In genomic region chr12:113466770-113467153, GRCh38 we compare ENCODE assay signal across 12 cellular contexts. TPM values are rescaled to one million over a fixed set of nuclear protein-coding genes. Genes with fewer than 3 reads are reported as not detected.
DNase-seq lines count a peak whose midpoint lies in the region; ATAC-seq, FAIRE-seq and TF ChIP-seq lines count a peak whose summit lies in the region.
"Had no signal": no experiment of that assay in that cellular context is flagged by ENCODE, and none has a peak within 500 bp of the region (broad histone marks: within the 10 kb centered on the region; RNA-seq: fewer than 3 reads in every experiment).

No MANE protein-coding gene starts in this region.

- ATAC-seq in left cardiac atrium (no peak), K562 (no peak; the same call in 2 of the 3 replicates), memory B cell (ENCODE audit: low read depth) (no peak), HG03159 (IDR thresholded peaks at IDR 0.05; ENCODE audit: unreplicated experiment) (no peak)

- H3K27me3 ChIP-seq in left ventricle myocardium inferior (ENCODE audit: low read depth): peaks cover 100% of the 10 kb centered on the region
- H3K27me3 ChIP-seq in K562 (ENCODE audit: control insufficient read depth in 2 of 2, insufficient read depth in 2 of 2, low read length in 2 of 2): peaks cover 67 to 86% of the 10 kb centered on the region in 2 experiments

- CTCF ChIA-PET in K562 (lab: Yijun Ruan, JAX; ENCODE audit: low intra/inter-chr PET ratio): no interaction called here

- no peaks in the 10 kb centered on the region for H3K9me1 ChIP-seq in K562 (ENCODE audit: control insufficient read depth, insufficient read depth, low read length)

- H3K4me3 Mint-ChIP-seq in memory B cell: peak overlapping the region; percentile 45
- peak overlapping the region; percentile 75 for H3K4me3 Mint-ChIP-seq in type B pancreatic cell

- H3K36me3 Mint-ChIP-seq in memory B cell (peaks cover 4% of the 10 kb centered on the region), type B pancreatic cell (peaks cover 3% of the 10 kb centered on the region)

- H3K4me1 Mint-ChIP-seq in memory B cell (peaks cover 20% of the 10 kb centered on the region), type B pancreatic cell (ENCODE audit: unreplicated experiment) (peaks cover 10% of the 10 kb centered on the region)

- H3K36me3 ChIP-seq in left ventricle myocardium inferior: no peaks in the 10 kb centered on the region
- no peaks in the 10 kb centered on the region for H3K36me3 ChIP-seq in K562 (ENCODE audit: control insufficient read depth, insufficient read depth, low read length)
- H3K36me3 ChIP-seq: BLaER1 treated with 17β-estradiol and CSF1 and Interleukin-3, amounts not matched to agents 10 nM and 100 nM; thyroid gland had no signal

- H2AFZ ChIP-seq in K562 (ENCODE audit: low read depth, low read length): peak overlapping the region; percentile 78

- H3K9me3 Mint-ChIP-seq in memory B cell: no peaks in the 10 kb centered on the region
- H3K9me3 Mint-ChIP-seq in type B pancreatic cell: no peaks in the 10 kb centered on the region

- H3K9me3 ChIP-seq in left ventricle myocardium inferior (replicated peaks) (no peaks in the 10 kb centered on the region), K562 (replicated peaks; ENCODE audit: control insufficient read depth, insufficient read depth, low read depth, low read length) (no peaks in the 10 kb centered on the region)
- H3K9me3 ChIP-seq: thyroid gland had no signal

- peak overlapping the region in 1 of 2 experiments; percentile 85; a peak in 2 of 4 replicates for H3K9ac ChIP-seq in K562 (ENCODE audit: insufficient read depth in 1 of 2, low read depth in 2 of 2, low read length in 2 of 2)
- H3K9ac ChIP-seq: BLaER1 treated with 17β-estradiol and CSF1 and Interleukin-3, amounts not matched to agents 10 nM and 100 nM had no signal

- intact Hi-C loops in left ventricle myocardium inferior (cut with micrococcal nuclease): no loop called here
- intact Hi-C loops in left cardiac atrium (cut with DNase I): no loop called here
- intact Hi-C loops in K562 (cut with micrococcal nuclease): loop anchor here (10.0 kb wide), 1 partner anchor 118 kb away; no protein-coding TSS in a partner anchor

- in situ Hi-C loops in K562 (cut with MboI): no loop called here

- peak; percentile 29 for FAIRE-seq in K562 (lab: Jason Lieb, UNC)

- no peak for TF ChIP-seq EP300 in K562 (IDR thresholded peaks at IDR 0.05; ENCODE audit: low read length)

- H3K27me3 Mint-ChIP-seq in memory B cell (peaks cover 30% of the 10 kb centered on the region), type B pancreatic cell (peaks cover 88% of the 10 kb centered on the region)

- no peak overlapping the region for H3K27ac Mint-ChIP-seq in memory B cell
- H3K27ac Mint-ChIP-seq in type B pancreatic cell: peak overlapping the region; percentile 46

- 20% methylated on average over 17 of the region's 17 CpGs for WGBS in K562 (ENCODE audit: insufficient coverage, low coverage, missing lambda C conversion rate)

- TF ChIP-seq RAD21 in K562 (CRISPR knock-in tag; conservative IDR thresholded peaks at IDR 0.05 in 1 of 2, IDR thresholded peaks at IDR 0.05 in 1 of 2): no peak

- TF ChIP-seq CTCF in left ventricle myocardium inferior (IDR thresholded peaks at IDR 0.05; ENCODE audit: borderline replicate concordance) (no peak), K562 (IDR thresholded peaks at IDR 0.05 in 2 of 3, conservative IDR thresholded peaks at IDR 0.05 in 1 of 3; ENCODE audit: insufficient read depth in 2 of 3, low read depth in 1 of 3, low read length in 3 of 3) (no peak), type B pancreatic cell (conservative IDR thresholded peaks at IDR 0.05) (no peak)

- H4K20me1 ChIP-seq in K562 (replicated peaks; ENCODE audit: control insufficient read depth, insufficient read depth, low read length): peaks cover 24% of the 10 kb centered on the region

- H3K79me2 ChIP-seq in K562 (ENCODE audit: control insufficient read depth, insufficient read depth, low read length): no peaks in the 10 kb centered on the region

- H3K27ac ChIP-seq in left ventricle myocardium inferior (replicated peaks) (no peak overlapping the region), K562 (ENCODE audit: extremely low read depth, low read depth, low read length) (no peak overlapping the region; the same call in 2 of the 3 replicates)
- H3K27ac ChIP-seq: BLaER1 treated with 17β-estradiol and CSF1 and Interleukin-3, amounts not matched to agents 10 nM and 100 nM; thyroid gland had no signal

- TF ChIP-seq POLR2A in K562 (conservative IDR thresholded peaks at IDR 0.05): no peak

- DNase-seq in left ventricle myocardium inferior (no peak), left cardiac atrium (no peak), K562 (ENCODE audit: extremely low read depth in 1 of 4, low spot score in 3 of 4) (no peak), memory B cell (ENCODE audit: low spot score in 2 of 2) (no peak), type B pancreatic cell (ENCODE audit: extremely low spot score, unreplicated experiment) (no peak), CD1c-positive myeloid dendritic cell (ENCODE audit: extremely low spot score) (no peak), NCI-H748 (lab: John Stamatoyannopoulos, UW; ENCODE audit: unreplicated experiment) (no peak)
- DNase-seq: activated T-cell treated with anti-CD3 and anti-CD28 coated beads for 4 hours, cortex of kidney, thyroid gland had no signal

- peak overlapping the region; percentile 63 for H3K4me3 ChIP-seq in left ventricle myocardium inferior
- H3K4me3 ChIP-seq in K562: peak overlapping the region; percentile 36
- H3K4me3 ChIP-seq: BLaER1 treated with 17β-estradiol and CSF1 and Interleukin-3, amounts not matched to agents 10 nM and 100 nM had no signal

- POLR2A ChIA-PET in K562 (lab: Yijun Ruan, JAX): interaction anchor here (0.9 kb wide), 1 partner anchor 7 kb away, joined by 3 read pairs; no protein-coding TSS in a partner anchor

- H3K4me2 ChIP-seq in K562 (ENCODE audit: insufficient read depth, low read length): peak overlapping the region; percentile 67
- H3K4me2 ChIP-seq: BLaER1 treated with 17β-estradiol and CSF1 and Interleukin-3, amounts not matched to agents 10 nM and 100 nM had no signal

- BruUV-seq in K562 (replicated peaks; lab: Mats Ljungman, UMichigan): no TSS peak

- peaks cover 57% of the 10 kb centered on the region for H3K4me1 ChIP-seq in left ventricle myocardium inferior
- H3K4me1 ChIP-seq in K562 (replicated peaks in 1 of 2; ENCODE audit: control insufficient read depth in 2 of 2, insufficient read depth in 2 of 2, low read length in 2 of 2): peaks cover 0 to 68% of the 10 kb centered on the region in 2 experiments; a peak in 3 of 5 replicates

RNA-seq across cellular contexts. Expression of gene LHX5, which starts 4.9 kb away (rescaled TPM):
- total RNA-seq in left ventricle myocardium inferior: not detected
- total RNA-seq in left cardiac atrium: not detected
- total RNA-seq in K562 (2011; cell fraction: chromatin; rRNA removed; ENCODE audit: low replicate concordance): 0.25 TPM in 1 of 2 replicates, not detected in the other
- total RNA-seq in K562 (2011; cell fraction: nucleolus; rRNA removed): 0.13 and 0.17 TPM in 2 replicates
- not detected in 2 replicates for total RNA-seq in K562 (2011; cell fraction: nucleoplasm; rRNA removed)
- total RNA-seq in K562 (2014; rRNA removed): 0.05 TPM in 1 of 2 replicates, not detected in the other
- total RNA-seq in K562 (2014; rRNA removed; fragmentation: Illumina TruSeq; extraction: Trizol): not detected in 2 replicates
- total RNA-seq in K562 (2015; rRNA removed; fragmentation: Illumina TruSeq; extraction: Trizol): not detected in 2 replicates
- total RNA-seq in K562 (2021): 0.04 and 0.16 TPM in 2 replicates
- 0.09 and 0.17 TPM in 2 replicates for polyA plus RNA-seq in K562 (2011; rRNA removed)
- polyA plus RNA-seq in K562 (2011; cell fraction: cytosol; rRNA removed): 0.24 and 0.64 TPM in 2 replicates
- polyA plus RNA-seq in K562 (2011; cell fraction: nucleus; rRNA removed): 0.25 and 0.34 TPM in 2 replicates
- 0.03 and 0.08 TPM in 2 replicates for polyA plus RNA-seq in K562 (2012)
- not detected in 2 replicates for polyA plus RNA-seq in K562 (2014; fragmentation: Illumina TruSeq; extraction: Trizol)
- polyA plus RNA-seq in K562 (2014; fragmentation: Nextera tagmentation; extraction: Ambion mirVana): not detected
- polyA plus RNA-seq in K562 (2014; rRNA removed): 0.08 TPM in 1 of 2 replicates, not detected in the other
- not detected in 2 replicates for polyA minus RNA-seq in K562 (2011; rRNA and poly(A)+ RNA removed)
- not detected in 2 replicates for polyA minus RNA-seq in K562 (2011; cell fraction: cytosol; rRNA and poly(A)+ RNA removed)
- 0.13 TPM in 1 of 2 replicates, not detected in the other for polyA minus RNA-seq in K562 (2011; cell fraction: nucleus; rRNA and poly(A)+ RNA removed)
- total RNA-seq in type B pancreatic cell (ENCODE audit: low replicate concordance): 0.12 TPM in 1 of 2 replicates, not detected in the other

RNA-seq across cellular contexts. Expression of gene SDSL, which starts 44.6 kb away (rescaled TPM):
- total RNA-seq in left ventricle myocardium inferior (13.3 TPM), left cardiac atrium (1 to 10 TPM; 4.2 to 7.0 TPM), K562 (2014; rRNA removed) (7.4 and 9.1 TPM in 2 replicates), K562 (2014; rRNA removed; fragmentation: Illumina TruSeq; extraction: Trizol) (1.1 and 1.7 TPM in 2 replicates), K562 (2015; rRNA removed; fragmentation: Illumina TruSeq; extraction: Trizol) (6.3 and 7.8 TPM in 2 replicates), K562 (2021) (8.4 and 9.1 TPM in 2 replicates), type B pancreatic cell (ENCODE audit: low replicate concordance) (4.5 and 5.3 TPM in 2 replicates)
- total RNA-seq in K562 (2011; cell fraction: chromatin; rRNA removed; ENCODE audit: low replicate concordance): 3.2 and 9.7 TPM in 2 replicates
- 6.1 and 7.5 TPM in 2 replicates for total RNA-seq in K562 (2011; cell fraction: nucleolus; rRNA removed)
- total RNA-seq in K562 (2011; cell fraction: nucleoplasm; rRNA removed): 7.0 and 15.4 TPM in 2 replicates
- polyA plus RNA-seq in K562 (2011; rRNA removed) (9.8 and 10.9 TPM in 2 replicates), K562 (2014; fragmentation: Illumina TruSeq; extraction: Trizol) (3.0 and 7.1 TPM in 2 replicates), K562 (2014; fragmentation: Nextera tagmentation; extraction: Ambion mirVana) (1 to 10 TPM in 1 of 2 experiments, under 1 TPM in 1; 0.31 to 2.0 TPM), K562 (2014; rRNA removed) (11.0 and 13.4 TPM in 2 replicates)
- 13.4 and 29.5 TPM in 2 replicates for polyA plus RNA-seq in K562 (2011; cell fraction: cytosol; rRNA removed)
- polyA plus RNA-seq in K562 (2011; cell fraction: nucleus; rRNA removed): 5.6 and 8.8 TPM in 2 replicates
- 15.2 and 23.6 TPM in 2 replicates for polyA plus RNA-seq in K562 (2012)
- 2.8 and 3.7 TPM in 2 replicates for polyA minus RNA-seq in K562 (2011; rRNA and poly(A)+ RNA removed)
- polyA minus RNA-seq in K562 (2011; cell fraction: cytosol; rRNA and poly(A)+ RNA removed): 5.2 and 5.9 TPM in 2 replicates
- 5.4 and 6.6 TPM in 2 replicates for polyA minus RNA-seq in K562 (2011; cell fraction: nucleus; rRNA and poly(A)+ RNA removed)
